Comparison of ENCODE assay signal across 29 cellular contexts in genomic region chr13:82275644-82276043, GRCh38.
"Had no signal": no experiment of that assay in that cellular context is flagged by ENCODE, and none has a peak within 500 bp of the region (broad histone marks: within the 10 kb centered on the region; RNA-seq: fewer than 3 reads in every experiment).

No MANE protein-coding gene starts in this region.

- FAIRE-seq: endothelial cell of umbilical vein had no signal

- H3K4me1 ChIP-seq: ascending aorta, breast epithelium, colonic mucosa, esophagus squamous epithelium, gastroesophageal sphincter, heart right ventricle had no signal

- H3K27ac ChIP-seq: ascending aorta, breast epithelium, cardiac muscle cell, colonic mucosa, epithelial cell of prostate, esophagus squamous epithelium, gastroesophageal sphincter, heart right ventricle had no signal

- H3K4me3 ChIP-seq: ascending aorta, breast epithelium, cardiac muscle cell, colonic mucosa, esophagus squamous epithelium, gastroesophageal sphincter, heart right ventricle had no signal

- H3K27me3 ChIP-seq: ascending aorta, breast epithelium, cardiac muscle cell, colonic mucosa, esophagus squamous epithelium, gastroesophageal sphincter, heart right ventricle had no signal

- ATAC-seq: activated CD4-positive, alpha-beta T cell treated with anti-CD3 and anti-CD28 coated beads for 36 hours; activated naive CD4-positive, alpha-beta T cell treated with anti-CD3 and anti-CD28 coated beads, Interleukin-2, amount 50 U/mL, for 72 hours; activated T-cell treated with anti-CD3 and anti-CD28 coated beads, Interleukin-2, amount 50 U/mL, for 72 hours; gastroesophageal sphincter; heart right ventricle; T-helper 17 cell had no signal

- DNase-seq: activated CD4-positive, alpha-beta memory T cell treated with anti-CD3 and anti-CD28 coated beads, Interleukin-2, amount 10 ng/mL, durations not matched to agents 7 days and 5 days; activated CD4-positive, alpha-beta T cell treated with anti-CD3 and anti-CD28 coated beads for 36 hours; activated CD4-positive, alpha-beta T cell treated with anti-CD3 and anti-CD28 coated beads, Interleukin-2, amount 10 ng/mL, durations not matched to agents 24 days and 14 days; activated CD4-positive, CD25-positive, alpha-beta regulatory T cell; activated CD4-positive, CD25-positive, alpha-beta regulatory T cell treated with anti-CD3 and anti-CD28 coated beads, Interleukin-2, amount 50 U/mL, for 72 hours; activated CD8-positive, alpha-beta memory T cell treated with anti-CD3 and anti-CD28 coated beads, Interleukin-2, amount 50 U/mL, for 48 hours; activated gamma-delta T cell; activated naive CD4-positive, alpha-beta T cell; activated naive CD4-positive, alpha-beta T cell treated with anti-CD3 and anti-CD28 coated beads, Interleukin-2, amount 10 ng/mL, durations not matched to agents 7 days and 5 days; activated naive CD8-positive, alpha-beta T cell treated with anti-CD3 and anti-CD28 coated beads, Interleukin-2, amount 10 ng/mL, durations not matched to agents 7 days and 5 days; activated T-cell treated with anti-CD3 and anti-CD28 coated beads for 4 hours; activated T-cell treated with anti-CD3 and anti-CD28 coated beads, Interleukin-2, amount 50 U/mL, for 24 hours; activated T-cell treated with anti-CD3 and anti-CD28 coated beads, Interleukin-2, amount 50 U/mL, for 72 hours; central memory CD4-positive, alpha-beta T cell; cerebellar nuclear complex; colonic mucosa; effector CD8-positive, alpha-beta T cell; esophagus squamous epithelium; foreskin melanocyte; heart right ventricle; T-helper 17 cell; T1000 had no signal

- H3K9me3 ChIP-seq: ascending aorta, breast epithelium, colonic mucosa, esophagus squamous epithelium, gastroesophageal sphincter had no signal

- H3K36me3 ChIP-seq: ascending aorta, breast epithelium, cardiac muscle cell, colonic mucosa, esophagus squamous epithelium, gastroesophageal sphincter, heart right ventricle had no signal
